ENCODE assay signal across 32 cellular contexts in genomic region chr6:161132384-161132783, GRCh38.
"Had no signal": no experiment of that assay in that cellular context is flagged by ENCODE, and none has a peak within 500 bp of the region (broad histone marks: within the 10 kb centered on the region; RNA-seq: fewer than 3 reads in every experiment).

No MANE protein-coding gene starts in this region.

- H3K9me3 Mint-ChIP-seq: activated CD4-positive, alpha-beta T cell treated with anti-CD3 and anti-CD28 coated beads, Interleukin-2, amount 10 ng/mL, durations not matched to agents 24 days and 14 days; activated naive CD4-positive, alpha-beta T cell treated with anti-CD3 and anti-CD28 coated beads for 36 hours; T-cell had no signal

- ATAC-seq: activated naive CD4-positive, alpha-beta T cell treated with anti-CD3 and anti-CD28 coated beads, Interleukin-2, amount 50 U/mL, for 72 hours; activated T-cell treated with anti-CD3 and anti-CD28 coated beads, Interleukin-2, amount 50 U/mL, for 4 hours; body of pancreas; PC-3; Right ventricle myocardium inferior; SK-N-SH treated with all-trans-retinoic acid at 6 μM for 48 hours; T-cell had no signal

- H3K27me3 ChIP-seq: adrenal gland, body of pancreas, breast epithelium, MG63, Peyer's patch had no signal

- H3K27me3 Mint-ChIP-seq: activated CD4-positive, alpha-beta T cell treated with anti-CD3 and anti-CD28 coated beads, Interleukin-2, amount 10 ng/mL, durations not matched to agents 24 days and 14 days; T-cell had no signal

- H3K4me3 ChIP-seq: adrenal gland, body of pancreas, breast epithelium, MG63, Peyer's patch had no signal

- H3K27ac Mint-ChIP-seq: activated CD4-positive, alpha-beta T cell treated with anti-CD3 and anti-CD28 coated beads, Interleukin-2, amount 10 ng/mL, durations not matched to agents 24 days and 14 days; activated naive CD4-positive, alpha-beta T cell treated with anti-CD3 and anti-CD28 coated beads for 36 hours; activated naive CD4-positive, alpha-beta T cell treated with anti-CD3 and anti-CD28 coated beads, Interleukin-2, amount 50 U/mL, for 72 hours; activated T-helper 1 cell treated with anti-CD3 and anti-CD28 coated beads, Interleukin-12 subunit alpha, Interleukin-12 subunit beta, Interleukin-2, Interleukin-4 antibody, amounts not matched to agents 30 ng/mL and 10 ng/mL and 1 ng/mL, durations not matched to agents 14 hours and 24 hours and 36 hours had no signal

- DNase-seq: activated CD4-positive, alpha-beta T cell treated with anti-CD3 and anti-CD28 coated beads, Interleukin-2, amount 10 ng/mL, durations not matched to agents 24 days and 14 days; activated CD4-positive, alpha-beta T cell treated with anti-CD3 and anti-CD28 coated beads, Interleukin-2, amount 50 U/mL, for 4 hours; activated CD8-positive, alpha-beta memory T cell treated with anti-CD3 and anti-CD28 coated beads, Interleukin-2, amount 50 U/mL, for 4 hours; activated gamma-delta T cell treated with Interleukin-2 at 50 U/mL for 16 hours; activated naive CD4-positive, alpha-beta T cell treated with anti-CD3 and anti-CD28 coated beads for 36 hours; activated T-cell treated with anti-CD3 and anti-CD28 coated beads for 4 hours; activated T-cell treated with anti-CD3 and anti-CD28 coated beads, Interleukin-2, amount 50 U/mL, for 4 hours; adrenal gland; body of pancreas; Kasumi-1; MG63; NCI-H1048; NCI-H1105 treated with DMSO at 0.1 percent for 48 hours; NCI-H1436; NCI-H1694; NCI-H1930; NCI-H510A; NCI-H526; NCI-H748 treated with DMSO at 0.1 percent for 48 hours; NK-92 treated with Interleukin-12 subunit alpha and Interleukin-12 subunit beta, amount 100 ng/mL, for 24 hours; PC-3; Peyer's patch; RPMI8226; SIG-M5; T-cell; T1000 had no signal

- H3K36me3 ChIP-seq: adrenal gland, breast epithelium had no signal

- H3K4me3 Mint-ChIP-seq: activated CD4-positive, alpha-beta T cell treated with anti-CD3 and anti-CD28 coated beads, Interleukin-2, amount 10 ng/mL, durations not matched to agents 24 days and 14 days; activated naive CD4-positive, alpha-beta T cell treated with anti-CD3 and anti-CD28 coated beads for 36 hours; activated T-cell treated with anti-CD3 and anti-CD28 coated beads, Interleukin-2, amount 50 U/mL, for 4 hours; activated T-helper 1 cell treated with anti-CD3 and anti-CD28 coated beads, Interleukin-12 subunit alpha, Interleukin-12 subunit beta, Interleukin-2, Interleukin-4 antibody, amounts not matched to agents 30 ng/mL and 10 ng/mL and 1 ng/mL, durations not matched to agents 14 hours and 24 hours and 36 hours; T-cell had no signal

- FAIRE-seq: astrocyte had no signal

- H3K27ac ChIP-seq: adrenal gland, body of pancreas, breast epithelium, Peyer's patch had no signal

- H3K9me3 ChIP-seq: adrenal gland, body of pancreas, breast epithelium, MG63, Peyer's patch had no signal

- H3K4me1 ChIP-seq: adrenal gland, body of pancreas, breast epithelium, Peyer's patch had no signal
